ENCODE assay signal across 1 cellular context in the genomic region with DNA sequence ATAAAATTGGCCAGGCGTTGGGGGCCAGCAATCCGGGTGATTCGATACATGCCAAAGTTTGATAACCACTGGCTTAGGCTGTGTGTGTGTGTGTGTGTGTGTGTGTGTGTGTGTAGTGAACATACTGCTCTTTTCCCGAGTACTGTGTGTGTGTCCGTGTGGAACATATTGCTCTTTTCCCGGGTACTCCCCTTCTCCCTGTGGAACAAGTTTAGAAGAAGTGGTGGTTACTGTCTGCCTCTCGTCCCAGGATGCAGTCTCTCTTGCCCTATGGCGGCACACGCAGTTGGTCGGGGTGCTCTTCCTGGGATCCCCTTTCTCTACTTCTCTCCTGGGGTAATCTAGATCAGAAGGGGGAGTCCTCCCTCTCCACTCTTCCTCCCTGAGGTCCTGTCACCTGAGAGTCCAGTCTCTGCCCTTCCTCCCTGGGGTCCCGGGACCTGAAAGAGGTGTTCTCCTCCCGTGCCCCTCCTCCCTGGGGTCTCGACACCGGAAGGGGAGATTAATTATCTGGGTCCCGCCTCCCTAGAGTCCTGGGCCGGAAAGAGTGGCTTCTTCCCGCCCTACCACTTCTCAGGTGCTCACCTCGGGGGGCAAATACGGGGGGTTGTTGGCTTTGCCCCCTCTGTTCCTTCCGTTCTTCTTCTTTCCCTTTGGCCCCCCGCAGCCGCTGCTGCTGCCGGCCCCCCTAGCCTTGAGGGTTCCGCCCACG.
TF ChIP-seq lines count a peak whose summit lies in the region.

No MANE protein-coding gene starts in this region.

TF ChIP-seq in IMR-90, 13 proteins besides CTCF, POLR2A, EP300 and RAD21:
- TF ChIP-seq RFX5 (IDR thresholded peaks at IDR 0.05; ENCODE audit: low read depth, low read length) (no peak), CHD1 (IDR thresholded peaks at IDR 0.05; ENCODE audit: low read depth, low read length) (peak; percentile 21; the same call in 1 of the 2 replicates)
